ENCODE assay signal across 25 cellular contexts in genomic region chr11:120181446-120181992, GRCh38. TPM values are rescaled to one million over a fixed set of nuclear protein-coding genes. Genes with fewer than 3 reads are reported as not detected.
DNase-seq lines count a peak whose midpoint lies in the region; ATAC-seq and TF ChIP-seq lines count a peak whose summit lies in the region.
"Had no signal": no experiment of that assay in that cellular context is flagged by ENCODE, and none has a peak within 500 bp of the region (broad histone marks: within the 10 kb centered on the region; RNA-seq: fewer than 3 reads in every experiment).

No MANE protein-coding gene starts in this region.

- peaks cover 0 to 2% of the 10 kb centered on the region in 2 donors for H3K4me1 Mint-ChIP-seq in natural killer cell
- H3K4me1 Mint-ChIP-seq in natural killer cell treated with Interleukin-12 subunit alpha and Interleukin-12 subunit beta and Interleukin-15 and Interleukin-18, amount 100 ng/mL, for 72 hours (ENCODE audit: low read depth in 2 of 2), result no peaks in the 10 kb centered on the region
- peaks cover 14% of the 10 kb centered on the region for H3K4me1 Mint-ChIP-seq in osteocyte (ENCODE audit: unreplicated experiment)
- H3K4me1 Mint-ChIP-seq: CD4-positive, alpha-beta memory T cell had no signal

- in situ Hi-C loops in KBM-7 (cut with MboI; ENCODE audit: low pct_unique_long_range_greater_than_20kb, low sequenced_read_pairs), result no loop called here

- H3K4me3 ChIP-seq in gastroesophageal sphincter (no peak overlapping the region), vagina (no peak overlapping the region)
- H3K4me3 ChIP-seq: GM12878, ovary, right lobe of liver, tibial artery had no signal

- no peak overlapping the region for H3K27ac Mint-ChIP-seq in natural killer cell
- H3K27ac Mint-ChIP-seq in natural killer cell treated with Interleukin-12 subunit alpha and Interleukin-12 subunit beta and Interleukin-15 and Interleukin-18, amount 100 ng/mL, for 72 hours, result no peak overlapping the region
- H3K27ac Mint-ChIP-seq in osteocyte (ENCODE audit: unreplicated experiment), result no peak overlapping the region
- H3K27ac Mint-ChIP-seq: CD4-positive, alpha-beta memory T cell; stimulated activated naive B cell treated with anti-CD40 and anti-IgM and Interleukin-4, amounts not matched to agents 10 μg/mL and 1 μg/mL and 100 μg/mL, for 72 hours had no signal

- peak; percentile 9 for DNase-seq in natural killer cell
- no peak for DNase-seq in natural killer cell treated with Interleukin-12 subunit alpha and Interleukin-12 subunit beta and Interleukin-15 and Interleukin-18, amount 100 ng/mL, for 72 hours (ENCODE audit: low spot score)
- peak; percentile 60 for DNase-seq in osteocyte (ENCODE audit: extremely low spot score, unreplicated experiment)
- peak; percentile 61 to 83 for DNase-seq in vagina (ENCODE audit: extremely low spot score in 2 of 2)
- DNase-seq in KBM-7, result no peak
- no peak for DNase-seq in NCI-H128 (lab: John Stamatoyannopoulos, UW; ENCODE audit: unreplicated experiment)
- no peak for DNase-seq in T-helper 2 cell
- DNase-seq: activated naive CD8-positive, alpha-beta T cell treated with anti-CD3 and anti-CD28 coated beads for 36 hours; CD4-positive, alpha-beta memory T cell; DMS53; GOT3; Karpas-422; NCI-H2029; NK-92 treated with Interleukin-12 subunit alpha and Interleukin-12 subunit beta, amount 100 ng/mL, for 24 hours; stimulated activated naive B cell treated with anti-CD40 and anti-IgM and Interleukin-4, amounts not matched to agents 10 μg/mL and 1 μg/mL and 100 μg/mL, for 72 hours had no signal

- TF ChIP-seq CTCF in natural killer cell (IDR thresholded peaks at IDR 0.05) (no peak), gastroesophageal sphincter (IDR thresholded peaks at IDR 0.05) (no peak), osteocyte (IDR thresholded peaks at IDR 0.05) (no peak), vagina (IDR thresholded peaks at IDR 0.05) (no peak)

- H3K27ac ChIP-seq in gastroesophageal sphincter (peak overlapping the region in 3 of 4 donors; percentile 43 to 76 (median 60)), vagina (peak overlapping the region; percentile 84)
- H3K27ac ChIP-seq: right lobe of liver, tibial artery had no signal

- H3K9me3 ChIP-seq in gastroesophageal sphincter (no peaks in the 10 kb centered on the region), vagina (no peaks in the 10 kb centered on the region)
- H3K9me3 ChIP-seq: ovary, right lobe of liver, tibial artery had no signal

- H3K4me3 Mint-ChIP-seq in natural killer cell (no peak overlapping the region), osteocyte (ENCODE audit: unreplicated experiment) (no peak overlapping the region)
- no peak overlapping the region for H3K4me3 Mint-ChIP-seq in natural killer cell treated with Interleukin-12 subunit alpha and Interleukin-12 subunit beta and Interleukin-15 and Interleukin-18, amount 100 ng/mL, for 72 hours
- H3K4me3 Mint-ChIP-seq: activated naive CD8-positive, alpha-beta T cell treated with anti-CD3 and anti-CD28 coated beads for 36 hours; CD4-positive, alpha-beta memory T cell; stimulated activated naive B cell treated with anti-CD40 and anti-IgM and Interleukin-4, amounts not matched to agents 10 μg/mL and 1 μg/mL and 100 μg/mL, for 72 hours had no signal

- no peaks in the 10 kb centered on the region for H3K36me3 Mint-ChIP-seq in natural killer cell
- no peaks in the 10 kb centered on the region for H3K36me3 Mint-ChIP-seq in natural killer cell treated with Interleukin-12 subunit alpha and Interleukin-12 subunit beta and Interleukin-15 and Interleukin-18, amount 100 ng/mL, for 72 hours
- no peaks in the 10 kb centered on the region for H3K36me3 Mint-ChIP-seq in osteocyte (ENCODE audit: unreplicated experiment)
- H3K36me3 Mint-ChIP-seq: activated naive CD8-positive, alpha-beta T cell treated with anti-CD3 and anti-CD28 coated beads for 36 hours; CD4-positive, alpha-beta memory T cell; stimulated activated naive B cell treated with anti-CD40 and anti-IgM and Interleukin-4, amounts not matched to agents 10 μg/mL and 1 μg/mL and 100 μg/mL, for 72 hours had no signal

- H3K27me3 Mint-ChIP-seq in natural killer cell (ENCODE audit: low read depth in 2 of 2), result peaks cover 14 to 20% of the 10 kb centered on the region in 2 donors
- peaks cover 13 to 21% of the 10 kb centered on the region in 2 donors for H3K27me3 Mint-ChIP-seq in natural killer cell treated with Interleukin-12 subunit alpha and Interleukin-12 subunit beta and Interleukin-15 and Interleukin-18, amount 100 ng/mL, for 72 hours
- H3K27me3 Mint-ChIP-seq in osteocyte (ENCODE audit: unreplicated experiment), result peaks cover 24% of the 10 kb centered on the region

- intact Hi-C loops in natural killer cell (cut with micrococcal nuclease), result no loop called here
- intact Hi-C loops in vagina (cut with DNase I), result no loop called here

- peaks cover under 1% of the 10 kb centered on the region for H3K27me3 ChIP-seq in gastroesophageal sphincter
- H3K27me3 ChIP-seq in vagina, result no peaks in the 10 kb centered on the region
- H3K27me3 ChIP-seq: ovary, right lobe of liver had no signal

- 72 to 88% methylated on average over 5 of the region's 9 CpGs for WGBS in gastroesophageal sphincter (ENCODE audit: low coverage in 1 of 2), 2 donors

- TF ChIP-seq POLR2A in gastroesophageal sphincter (IDR thresholded peaks at IDR 0.05) (no peak), vagina (IDR thresholded peaks at IDR 0.05) (no peak)

- H3K9me3 Mint-ChIP-seq in natural killer cell (no peaks in the 10 kb centered on the region), osteocyte (ENCODE audit: unreplicated experiment) (no peaks in the 10 kb centered on the region)
- no peaks in the 10 kb centered on the region for H3K9me3 Mint-ChIP-seq in natural killer cell treated with Interleukin-12 subunit alpha and Interleukin-12 subunit beta and Interleukin-15 and Interleukin-18, amount 100 ng/mL, for 72 hours
- H3K9me3 Mint-ChIP-seq: activated naive CD8-positive, alpha-beta T cell treated with anti-CD3 and anti-CD28 coated beads for 36 hours; CD4-positive, alpha-beta memory T cell; stimulated activated naive B cell treated with anti-CD40 and anti-IgM and Interleukin-4, amounts not matched to agents 10 μg/mL and 1 μg/mL and 100 μg/mL, for 72 hours had no signal

- ATAC-seq in natural killer cell (no peak), gastroesophageal sphincter (no peak)
- no peak for ATAC-seq in natural killer cell treated with Interleukin-12 subunit alpha and Interleukin-12 subunit beta and Interleukin-15 and Interleukin-18, amount 100 ng/mL, for 72 hours
- ATAC-seq: GM12878; Panc1; right lobe of liver; stimulated activated naive B cell treated with anti-CD40 and anti-IgM and Interleukin-4, amounts not matched to agents 10 μg/mL and 1 μg/mL and 100 μg/mL, for 72 hours had no signal

- TF ChIP-seq EP300 in gastroesophageal sphincter (IDR thresholded peaks at IDR 0.05), result no peak

- peaks cover 0 to 81% (median 40%) of the 10 kb centered on the region in 3 donors for H3K4me1 ChIP-seq in gastroesophageal sphincter
- peaks cover 82% of the 10 kb centered on the region for H3K4me1 ChIP-seq in vagina

- H3K36me3 ChIP-seq in gastroesophageal sphincter (no peaks in the 10 kb centered on the region), vagina (no peaks in the 10 kb centered on the region)
- H3K36me3 ChIP-seq: ovary, right lobe of liver, tibial artery had no signal

RNA-seq across cellular contexts. Expression of gene OAF, which starts 29.3 kb away (rescaled TPM):
- total RNA-seq in natural killer cell (1 to 10 TPM; 2.8 to 5.1 (median 3.8) TPM), gastroesophageal sphincter (100 to 1,000 TPM in 1 of 4 donors, 10 to 100 TPM in 3; 30.0 to 100 (median 42.4) TPM), osteocyte (10.2 and 12.3 TPM in 2 replicates), vagina (56.7 TPM)
- 1 to 10 TPM; 1.1 to 1.9 TPM for total RNA-seq in natural killer cell treated with Interleukin-12 subunit alpha and Interleukin-12 subunit beta and Interleukin-15 and Interleukin-18, amount 100 ng/mL, for 72 hours

RNA-seq across cellular contexts. Expression of gene TRIM29, which starts 43.6 kb away (rescaled TPM):
- total RNA-seq in natural killer cell (not detected), gastroesophageal sphincter (10 to 100 TPM in 1 of 4 donors, 1 to 10 TPM in 3; 1.2 to 34.6 (median 3.4) TPM), osteocyte (not detected in 2 replicates), vagina (729 TPM)
- not detected for total RNA-seq in natural killer cell treated with Interleukin-12 subunit alpha and Interleukin-12 subunit beta and Interleukin-15 and Interleukin-18, amount 100 ng/mL, for 72 hours
- total RNA-seq: activated naive CD8-positive, alpha-beta T cell treated with anti-CD3 and anti-CD28 coated beads for 36 hours; CD4-positive, alpha-beta memory T cell; GM12878; NCI-H460; SK-MEL-5; T-helper 2 cell treated with Interferon-gamma antibody and Interleukin-4, amounts not matched to agents 100 ng/mL and 5 ng/mL, for 36 hours had no signal

RNA-seq across cellular contexts. Expression of gene POU2F3, which starts 58.4 kb away (rescaled TPM):
- not detected for total RNA-seq in natural killer cell
- not detected for total RNA-seq in natural killer cell treated with Interleukin-12 subunit alpha and Interleukin-12 subunit beta and Interleukin-15 and Interleukin-18, amount 100 ng/mL, for 72 hours
- total RNA-seq in gastroesophageal sphincter, result under 1 TPM in 2 of 4 donors, not detected in 2; 0.27 to 0.46 TPM
- not detected in 2 replicates for total RNA-seq in osteocyte
- 2.7 TPM for total RNA-seq in vagina
- total RNA-seq: activated naive CD8-positive, alpha-beta T cell treated with anti-CD3 and anti-CD28 coated beads for 36 hours; CD4-positive, alpha-beta memory T cell; liver; NCI-H460; right lobe of liver; SK-MEL-5; T-helper 2 cell treated with Interferon-gamma antibody and Interleukin-4, amounts not matched to agents 100 ng/mL and 5 ng/mL, for 36 hours had no signal

Comparison
In these comparisons a context has a peak if more than half of its experiments do, and no peak if none do; other contexts are left out.
1. DNase-seq: peak in natural killer cell (single experiment), osteocyte (single experiment) and vagina (2 of 2); none in natural killer cell treated with Interleukin-12 subunit alpha and Interleukin-12 subunit beta and Interleukin-15 and Interleukin-18, amount 100 ng/mL, for 72 hours (single experiment), KBM-7 (single experiment), NCI-H128 (single experiment) and T-helper 2 cell (0 of 5).
2. RNA of gene TRIM29, which starts 43.6 kb away (total RNA-seq): 729 TPM in vagina (single experiment); 1.2 to 34.6 TPM in gastroesophageal sphincter, not detected in osteocyte, not detected in natural killer cell and not detected in natural killer cell treated with Interleukin-12 subunit alpha and Interleukin-12 subunit beta and Interleukin-15 and Interleukin-18, amount 100 ng/mL, for 72 hours; every median in the first group is over 10 times any median in the second.